ENCODE assay signal across 8 cellular contexts in the genomic region with DNA sequence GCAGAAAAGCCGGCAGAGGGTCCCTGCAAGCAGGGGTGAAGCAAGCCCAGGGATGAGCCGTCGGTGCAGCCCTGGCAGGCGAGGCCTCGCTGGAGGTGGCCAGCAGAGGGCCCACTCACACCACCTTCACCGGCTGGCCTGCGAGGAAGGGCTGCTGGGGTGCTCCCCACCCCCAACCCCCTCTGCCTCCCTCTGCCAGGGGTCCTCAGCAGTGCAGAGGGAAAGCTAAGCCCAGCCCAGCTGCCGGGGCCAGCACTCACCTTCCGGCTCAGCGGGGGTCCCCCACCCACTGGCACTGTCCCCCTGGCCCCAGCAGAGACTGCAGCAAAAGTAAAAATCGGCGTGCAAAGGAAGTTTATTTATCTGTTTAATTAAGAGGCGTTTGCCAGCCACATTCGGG.
DNase-seq lines count a peak whose midpoint lies in the region; ATAC-seq and TF ChIP-seq lines count a peak whose summit lies in the region.

No MANE protein-coding gene starts in this region.

- DNase-seq in A673 (ENCODE audit: low spot score) (peak; percentile 43), GM13977 (ENCODE audit: low spot score) (peak; percentile 81), RPMI8226 (peak; percentile 63), heart left ventricle (no peak), upper lobe of right lung (no peak), natural killer cell (no peak), NCI-H510A (lab: John Stamatoyannopoulos, UW) (no peak)

- no peak overlapping the region for H3K4me3 Mint-ChIP-seq in natural killer cell

- no peaks in the 10 kb centered on the region for H3K36me3 Mint-ChIP-seq in natural killer cell

- H3K36me3 ChIP-seq in A673 (ENCODE audit: insufficient read depth, low read length, poor library complexity, severe bottlenecking) (no peaks in the 10 kb centered on the region), heart left ventricle (no peaks in the 10 kb centered on the region), upper lobe of right lung (no peaks in the 10 kb centered on the region)

- peak in 2 of 4 donors; percentile 54 to 70 for ATAC-seq in heart left ventricle
- ATAC-seq in upper lobe of right lung, result peak; percentile 13
- ATAC-seq in natural killer cell, result no peak
- no peak for ATAC-seq in GM18870 (IDR thresholded peaks at IDR 0.05; ENCODE audit: unreplicated experiment)

- H3K9me3 ChIP-seq in A673 (ENCODE audit: low read depth, low read length, poor library complexity, severe bottlenecking), result no peaks in the 10 kb centered on the region
- H3K9me3 ChIP-seq in heart left ventricle, result no peaks in the 10 kb centered on the region
- H3K9me3 ChIP-seq in upper lobe of right lung, result no peaks in the 10 kb centered on the region

- WGBS in heart left ventricle, 4 donors, result 10 to 21% (median 15%) methylated on average over 7 to 14 of the region's 14 CpGs

- no peak for TF ChIP-seq POLR2A in heart left ventricle (IDR thresholded peaks at IDR 0.05)

- CTCF ChIA-PET in A673 (lab: Charles Lee), result interaction anchor here (1.2 kb wide), 1 partner anchor 204 kb away, joined by 3 read pairs; no protein-coding TSS in a partner anchor

- BruUV-seq in A673 (replicated peaks; lab: Mats Ljungman, UMichigan), result no TSS peak

- no peaks in the 10 kb centered on the region for H3K9me3 Mint-ChIP-seq in natural killer cell

- H3K27ac Mint-ChIP-seq in natural killer cell, result no peak overlapping the region

- H3K4me1 ChIP-seq in A673 (ENCODE audit: insufficient read depth, low read length, poor library complexity, severe bottlenecking), result no peaks in the 10 kb centered on the region
- peaks cover 0 to 11% (median 0%) of the 10 kb centered on the region in 12 donors for H3K4me1 ChIP-seq in heart left ventricle
- no peaks in the 10 kb centered on the region for H3K4me1 ChIP-seq in upper lobe of right lung

- intact Hi-C loops in A673 (cut with micrococcal nuclease; ENCODE audit: unreplicated experiment) (loop anchor here (2.0 kb wide), 1 partner anchor 203 kb away; no protein-coding TSS in a partner anchor), heart left ventricle (cut with DNase I) (loop anchor here in 9 of 10 donors (2.0 to 5.0 kb wide), 3 partner anchors 203 to 205 kb away; no protein-coding TSS in a partner anchor), upper lobe of right lung (cut with DNase I) (no loop called here), natural killer cell (cut with micrococcal nuclease) (no loop called here)

- no peaks in the 10 kb centered on the region for H3K4me1 Mint-ChIP-seq in natural killer cell

- peaks cover 31 to 32% of the 10 kb centered on the region in 2 donors for H3K27me3 Mint-ChIP-seq in natural killer cell (ENCODE audit: low read depth in 2 of 2)

- peaks cover 98% of the 10 kb centered on the region for H3K27me3 ChIP-seq in A673 (replicated peaks; ENCODE audit: insufficient read depth, low read depth, low read length, poor library complexity)
- peaks cover 37 to 100% (median 58%) of the 10 kb centered on the region in 9 donors for H3K27me3 ChIP-seq in heart left ventricle
- H3K27me3 ChIP-seq in upper lobe of right lung, result peaks cover 80% of the 10 kb centered on the region

- POLR2A ChIA-PET in A673 (lab: Charles Lee; ENCODE audit: low non-redundant PET), result no interaction called here

- TF ChIP-seq CTCF in A673 (conservative IDR thresholded peaks at IDR 0.05; ENCODE audit: low read depth, low read length), result peak; percentile 64
- TF ChIP-seq CTCF in GM13977 (IDR thresholded peaks at IDR 0.05; ENCODE audit: extremely low read depth, insufficient read depth, missing control alignments), result peak; percentile 72
- peak; percentile 19 to 60 (median 40) for TF ChIP-seq CTCF in heart left ventricle (IDR thresholded peaks at IDR 0.05)
- peak; percentile 45 for TF ChIP-seq CTCF in upper lobe of right lung (IDR thresholded peaks at IDR 0.05)
- TF ChIP-seq CTCF in natural killer cell (IDR thresholded peaks at IDR 0.05), result no peak

- H3K4me3 ChIP-seq in A673 (ENCODE audit: low read depth, low read length, poor library complexity, severe bottlenecking), result no peak overlapping the region
- H3K4me3 ChIP-seq in heart left ventricle, result no peak overlapping the region
- H3K4me3 ChIP-seq in upper lobe of right lung, result no peak overlapping the region

- no peak overlapping the region for H3K27ac ChIP-seq in A673 (ENCODE audit: low read depth, low read length, poor library complexity, severe bottlenecking)
- no peak overlapping the region for H3K27ac ChIP-seq in heart left ventricle
- H3K27ac ChIP-seq in upper lobe of right lung, result no peak overlapping the region

- in situ Hi-C loops in GM13977 (cut with MboI; ENCODE audit: low pct_unique_long_range_greater_than_20kb, low sequenced_read_pairs, unreplicated experiment), result loop anchor here (10.0 kb wide), 1 partner anchor 207 kb away; no protein-coding TSS in a partner anchor

Comparison
In these comparisons a context has a peak if more than half of its experiments do, and no peak if none do; other contexts are left out.
1. DNase-seq: peak in A673 (single experiment), GM13977 (single experiment) and RPMI8226 (single experiment); none in heart left ventricle (0 of 5), upper lobe of right lung (single experiment), natural killer cell (single experiment) and NCI-H510A (single experiment).
2. intact Hi-C loops: an anchor here in A673 (2.0 kb wide) and heart left ventricle (2.0 to 5.0 kb wide); none called in upper lobe of right lung and natural killer cell.